In the genomic region with DNA sequence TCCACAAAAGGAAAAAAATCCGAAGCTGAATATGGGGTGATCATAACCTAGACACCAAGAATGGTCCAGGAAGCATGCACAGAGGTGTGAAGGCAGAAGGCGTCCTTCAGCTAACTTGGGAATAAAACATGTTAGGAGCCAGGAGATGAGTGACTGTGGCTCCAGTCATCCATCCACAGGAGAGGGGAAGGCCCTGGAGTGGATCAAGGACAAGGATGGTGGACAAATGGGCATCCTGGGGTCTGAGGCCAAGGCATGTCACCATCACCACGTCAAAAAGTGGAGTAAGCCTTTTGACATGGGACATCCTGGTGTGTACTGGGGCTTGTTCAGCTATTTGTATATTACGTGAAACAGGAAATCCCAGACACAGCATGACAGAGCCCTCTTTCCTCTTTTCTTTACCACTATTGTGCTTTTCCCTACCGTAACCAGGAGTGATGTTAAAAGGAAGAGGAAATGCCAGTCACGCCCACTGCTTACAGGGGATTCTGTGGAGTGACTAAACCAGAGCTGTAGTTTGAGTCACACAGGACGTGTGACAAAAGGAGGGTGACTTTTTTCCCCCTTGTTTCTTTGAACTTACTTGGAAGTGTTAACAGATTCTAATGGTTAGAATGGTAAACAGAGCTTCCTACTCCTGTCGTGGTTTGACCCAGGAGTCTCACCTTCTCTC, we compare ENCODE assay signal across 1 cellular context.
TF ChIP-seq lines count a peak whose summit lies in the region.

No MANE protein-coding gene starts in this region.

TF ChIP-seq in HepG2, 621 proteins besides CTCF, POLR2A, EP300 and RAD21 (continued from another document and continues in another):
- TF ChIP-seq, protein P1, sequence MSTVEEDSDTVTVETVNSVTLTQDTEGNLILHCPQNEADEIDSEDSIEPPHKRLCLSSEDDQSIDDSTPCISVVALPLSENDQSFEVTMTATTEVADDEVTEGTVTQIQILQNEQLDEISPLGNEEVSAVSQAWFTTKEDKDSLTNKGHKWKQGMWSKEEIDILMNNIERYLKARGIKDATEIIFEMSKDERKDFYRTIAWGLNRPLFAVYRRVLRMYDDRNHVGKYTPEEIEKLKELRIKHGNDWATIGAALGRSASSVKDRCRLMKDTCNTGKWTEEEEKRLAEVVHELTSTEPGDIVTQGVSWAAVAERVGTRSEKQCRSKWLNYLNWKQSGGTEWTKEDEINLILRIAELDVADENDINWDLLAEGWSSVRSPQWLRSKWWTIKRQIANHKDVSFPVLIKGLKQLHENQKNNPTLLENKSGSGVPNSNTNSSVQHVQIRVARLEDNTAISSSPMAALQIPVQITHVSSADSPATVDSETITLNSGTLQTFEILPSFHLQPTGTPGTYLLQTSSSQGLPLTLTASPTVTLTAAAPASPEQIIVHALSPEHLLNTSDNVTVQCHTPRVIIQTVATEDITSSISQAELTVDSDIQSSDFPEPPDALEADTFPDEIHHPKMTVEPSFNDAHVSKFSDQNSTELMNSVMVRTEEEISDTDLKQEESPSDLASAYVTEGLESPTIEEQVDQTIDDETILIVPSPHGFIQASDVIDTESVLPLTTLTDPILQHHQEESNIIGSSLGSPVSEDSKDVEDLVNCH (CRISPR knock-in tag; IDR thresholded peaks at IDR 0.05) = no peak
- TF ChIP-seq CREM (IDR thresholded peaks at IDR 0.05) (peak; percentile 47; the same call in 1 of the 2 replicates), CREM (CRISPR knock-in tag; IDR thresholded peaks at IDR 0.05) (no peak), TAF1 (CRISPR knock-in tag; IDR thresholded peaks at IDR 0.05) (no peak), ZNF629 (CRISPR knock-in tag; conservative IDR thresholded peaks at IDR 0.05) (no peak), SAP130 (CRISPR knock-in tag; IDR thresholded peaks at IDR 0.05; ENCODE audit: low read depth) (peak; percentile 61), ZNF605 (CRISPR knock-in tag; IDR thresholded peaks at IDR 0.05) (no peak), ISX (CRISPR knock-in tag; conservative IDR thresholded peaks at IDR 0.05) (no peak), SMAD1 (CRISPR knock-in tag; IDR thresholded peaks at IDR 0.05; ENCODE audit: borderline replicate concordance, low read depth) (no peak), PLRG1 (conservative IDR thresholded peaks at IDR 0.05) (no peak), SOX13 (IDR thresholded peaks at IDR 0.05) (no peak), SOX13 (CRISPR knock-in tag; conservative IDR thresholded peaks at IDR 0.05 in 1 of 2, IDR thresholded peaks at IDR 0.05 in 1 of 2) (peak in 1 of 2 experiments; percentile 57; a peak in 1 of 4 replicates), ZSCAN12 (CRISPR knock-in tag; IDR thresholded peaks at IDR 0.05) (no peak), DMAP1 (CRISPR knock-in tag; IDR thresholded peaks at IDR 0.05) (no peak), ZNF7 (CRISPR knock-in tag; IDR thresholded peaks at IDR 0.05) (no peak), NONO (IDR thresholded peaks at IDR 0.05) (no peak), NONO (CRISPR knock-in tag; conservative IDR thresholded peaks at IDR 0.05) (no peak), U2AF1 (optimal IDR thresholded peaks at IDR 0.05; ENCODE audit: low read depth, low read length) (no peak), ESRRA (CRISPR knock-in tag; IDR thresholded peaks at IDR 0.05; ENCODE audit: low read depth) (no peak), MEF2D (CRISPR knock-in tag; IDR thresholded peaks at IDR 0.05) (no peak), SMC3 (IDR thresholded peaks at IDR 0.05; ENCODE audit: low read length) (no peak), ETV5 (CRISPR knock-in tag; IDR thresholded peaks at IDR 0.05; ENCODE audit: borderline replicate concordance) (peak; percentile 80; the same call in 1 of the 2 replicates), NCOA2 (CRISPR knock-in tag; IDR thresholded peaks at IDR 0.05) (peak; percentile 53; the same call in 1 of the 2 replicates), TCF7 (IDR thresholded peaks at IDR 0.05; ENCODE audit: low read depth) (peak; percentile 75), ATF7-NPFF (CRISPR knock-in tag; IDR thresholded peaks at IDR 0.05; ENCODE audit: low read depth) (no peak), MAFF (IDR thresholded peaks at IDR 0.05; ENCODE audit: low read depth, low read length) (no peak), ZBTB3 (CRISPR knock-in tag; IDR thresholded peaks at IDR 0.05; ENCODE audit: borderline replicate concordance, low read depth) (no peak), ZNF737 (CRISPR knock-in tag; IDR thresholded peaks at IDR 0.05; ENCODE audit: borderline replicate concordance) (no peak), PCBP2 (optimal IDR thresholded peaks at IDR 0.05; ENCODE audit: low read depth, low read length, poor library complexity, severe bottlenecking) (no peak), ZFP36L2 (CRISPR knock-in tag; IDR thresholded peaks at IDR 0.05) (no peak), FOXO1 (CRISPR knock-in tag; IDR thresholded peaks at IDR 0.05) (no peak), GZF1 (CRISPR knock-in tag; IDR thresholded peaks at IDR 0.05) (no peak), TBX3 (IDR thresholded peaks at IDR 0.05; ENCODE audit: borderline replicate concordance) (peak; percentile 33; the same call in 1 of the 2 replicates), ZKSCAN5 (CRISPR knock-in tag; IDR thresholded peaks at IDR 0.05) (no peak), KLF9 (CRISPR knock-in tag; IDR thresholded peaks at IDR 0.05; ENCODE audit: low read depth) (no peak), POLR2G (IDR thresholded peaks at IDR 0.05; ENCODE audit: low read depth, low read length) (peak; percentile 30; the same call in 1 of the 2 replicates), FOXP4 (CRISPR knock-in tag; IDR thresholded peaks at IDR 0.05) (peak; percentile 70), ZFY (CRISPR knock-in tag; IDR thresholded peaks at IDR 0.05) (peak; percentile 5; the same call in 1 of the 2 replicates), TRIM24 (CRISPR knock-in tag; IDR thresholded peaks at IDR 0.05) (no peak)
- TF ChIP-seq, protein P2, sequence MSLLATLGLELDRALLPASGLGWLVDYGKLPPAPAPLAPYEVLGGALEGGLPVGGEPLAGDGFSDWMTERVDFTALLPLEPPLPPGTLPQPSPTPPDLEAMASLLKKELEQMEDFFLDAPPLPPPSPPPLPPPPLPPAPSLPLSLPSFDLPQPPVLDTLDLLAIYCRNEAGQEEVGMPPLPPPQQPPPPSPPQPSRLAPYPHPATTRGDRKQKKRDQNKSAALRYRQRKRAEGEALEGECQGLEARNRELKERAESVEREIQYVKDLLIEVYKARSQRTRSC (CRISPR knock-in tag; IDR thresholded peaks at IDR 0.05; ENCODE audit: low read depth) = no peak
- TF ChIP-seq, protein P3, sequence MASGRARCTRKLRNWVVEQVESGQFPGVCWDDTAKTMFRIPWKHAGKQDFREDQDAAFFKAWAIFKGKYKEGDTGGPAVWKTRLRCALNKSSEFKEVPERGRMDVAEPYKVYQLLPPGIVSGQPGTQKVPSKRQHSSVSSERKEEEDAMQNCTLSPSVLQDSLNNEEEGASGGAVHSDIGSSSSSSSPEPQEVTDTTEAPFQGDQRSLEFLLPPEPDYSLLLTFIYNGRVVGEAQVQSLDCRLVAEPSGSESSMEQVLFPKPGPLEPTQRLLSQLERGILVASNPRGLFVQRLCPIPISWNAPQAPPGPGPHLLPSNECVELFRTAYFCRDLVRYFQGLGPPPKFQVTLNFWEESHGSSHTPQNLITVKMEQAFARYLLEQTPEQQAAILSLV (CRISPR knock-in tag; IDR thresholded peaks at IDR 0.05; ENCODE audit: borderline replicate concordance) = no peak
- TF ChIP-seq, protein P4, sequence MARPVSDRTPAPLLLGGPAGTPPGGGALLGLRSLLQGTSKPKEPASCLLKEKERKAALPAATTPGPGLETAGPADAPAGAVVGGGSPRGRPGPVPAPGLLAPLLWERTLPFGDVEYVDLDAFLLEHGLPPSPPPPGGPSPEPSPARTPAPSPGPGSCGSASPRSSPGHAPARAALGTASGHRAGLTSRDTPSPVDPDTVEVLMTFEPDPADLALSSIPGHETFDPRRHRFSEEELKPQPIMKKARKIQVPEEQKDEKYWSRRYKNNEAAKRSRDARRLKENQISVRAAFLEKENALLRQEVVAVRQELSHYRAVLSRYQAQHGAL (CRISPR knock-in tag; IDR thresholded peaks at IDR 0.05; ENCODE audit: not compliant biosample characterization) = no peak
- TF ChIP-seq, protein P5, sequence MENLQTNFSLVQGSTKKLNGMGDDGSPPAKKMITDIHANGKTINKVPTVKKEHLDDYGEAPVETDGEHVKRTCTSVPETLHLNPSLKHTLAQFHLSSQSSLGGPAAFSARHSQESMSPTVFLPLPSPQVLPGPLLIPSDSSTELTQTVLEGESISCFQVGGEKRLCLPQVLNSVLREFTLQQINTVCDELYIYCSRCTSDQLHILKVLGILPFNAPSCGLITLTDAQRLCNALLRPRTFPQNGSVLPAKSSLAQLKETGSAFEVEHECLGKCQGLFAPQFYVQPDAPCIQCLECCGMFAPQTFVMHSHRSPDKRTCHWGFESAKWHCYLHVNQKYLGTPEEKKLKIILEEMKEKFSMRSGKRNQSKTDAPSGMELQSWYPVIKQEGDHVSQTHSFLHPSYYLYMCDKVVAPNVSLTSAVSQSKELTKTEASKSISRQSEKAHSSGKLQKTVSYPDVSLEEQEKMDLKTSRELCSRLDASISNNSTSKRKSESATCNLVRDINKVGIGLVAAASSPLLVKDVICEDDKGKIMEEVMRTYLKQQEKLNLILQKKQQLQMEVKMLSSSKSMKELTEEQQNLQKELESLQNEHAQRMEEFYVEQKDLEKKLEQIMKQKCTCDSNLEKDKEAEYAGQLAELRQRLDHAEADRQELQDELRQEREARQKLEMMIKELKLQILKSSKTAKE (CRISPR knock-in tag; IDR thresholded peaks at IDR 0.05; ENCODE audit: borderline replicate concordance) = no peak
- TF ChIP-seq, protein P6, sequence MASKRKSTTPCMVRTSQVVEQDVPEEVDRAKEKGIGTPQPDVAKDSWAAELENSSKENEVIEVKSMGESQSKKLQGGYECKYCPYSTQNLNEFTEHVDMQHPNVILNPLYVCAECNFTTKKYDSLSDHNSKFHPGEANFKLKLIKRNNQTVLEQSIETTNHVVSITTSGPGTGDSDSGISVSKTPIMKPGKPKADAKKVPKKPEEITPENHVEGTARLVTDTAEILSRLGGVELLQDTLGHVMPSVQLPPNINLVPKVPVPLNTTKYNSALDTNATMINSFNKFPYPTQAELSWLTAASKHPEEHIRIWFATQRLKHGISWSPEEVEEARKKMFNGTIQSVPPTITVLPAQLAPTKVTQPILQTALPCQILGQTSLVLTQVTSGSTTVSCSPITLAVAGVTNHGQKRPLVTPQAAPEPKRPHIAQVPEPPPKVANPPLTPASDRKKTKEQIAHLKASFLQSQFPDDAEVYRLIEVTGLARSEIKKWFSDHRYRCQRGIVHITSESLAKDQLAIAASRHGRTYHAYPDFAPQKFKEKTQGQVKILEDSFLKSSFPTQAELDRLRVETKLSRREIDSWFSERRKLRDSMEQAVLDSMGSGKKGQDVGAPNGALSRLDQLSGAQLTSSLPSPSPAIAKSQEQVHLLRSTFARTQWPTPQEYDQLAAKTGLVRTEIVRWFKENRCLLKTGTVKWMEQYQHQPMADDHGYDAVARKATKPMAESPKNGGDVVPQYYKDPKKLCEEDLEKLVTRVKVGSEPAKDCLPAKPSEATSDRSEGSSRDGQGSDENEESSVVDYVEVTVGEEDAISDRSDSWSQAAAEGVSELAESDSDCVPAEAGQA (IDR thresholded peaks at IDR 0.05; ENCODE audit: low read depth) = peak; percentile 28; the same call in 1 of the 2 replicates
- TF ChIP-seq, protein P6 (CRISPR knock-in tag; IDR thresholded peaks at IDR 0.05; ENCODE audit: borderline replicate concordance) = no peak
- TF ChIP-seq, protein P7, sequence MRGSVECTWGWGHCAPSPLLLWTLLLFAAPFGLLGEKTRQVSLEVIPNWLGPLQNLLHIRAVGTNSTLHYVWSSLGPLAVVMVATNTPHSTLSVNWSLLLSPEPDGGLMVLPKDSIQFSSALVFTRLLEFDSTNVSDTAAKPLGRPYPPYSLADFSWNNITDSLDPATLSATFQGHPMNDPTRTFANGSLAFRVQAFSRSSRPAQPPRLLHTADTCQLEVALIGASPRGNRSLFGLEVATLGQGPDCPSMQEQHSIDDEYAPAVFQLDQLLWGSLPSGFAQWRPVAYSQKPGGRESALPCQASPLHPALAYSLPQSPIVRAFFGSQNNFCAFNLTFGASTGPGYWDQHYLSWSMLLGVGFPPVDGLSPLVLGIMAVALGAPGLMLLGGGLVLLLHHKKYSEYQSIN (CRISPR knock-in tag; IDR thresholded peaks at IDR 0.05; ENCODE audit: borderline replicate concordance) = no peak
